In the genomic region with DNA sequence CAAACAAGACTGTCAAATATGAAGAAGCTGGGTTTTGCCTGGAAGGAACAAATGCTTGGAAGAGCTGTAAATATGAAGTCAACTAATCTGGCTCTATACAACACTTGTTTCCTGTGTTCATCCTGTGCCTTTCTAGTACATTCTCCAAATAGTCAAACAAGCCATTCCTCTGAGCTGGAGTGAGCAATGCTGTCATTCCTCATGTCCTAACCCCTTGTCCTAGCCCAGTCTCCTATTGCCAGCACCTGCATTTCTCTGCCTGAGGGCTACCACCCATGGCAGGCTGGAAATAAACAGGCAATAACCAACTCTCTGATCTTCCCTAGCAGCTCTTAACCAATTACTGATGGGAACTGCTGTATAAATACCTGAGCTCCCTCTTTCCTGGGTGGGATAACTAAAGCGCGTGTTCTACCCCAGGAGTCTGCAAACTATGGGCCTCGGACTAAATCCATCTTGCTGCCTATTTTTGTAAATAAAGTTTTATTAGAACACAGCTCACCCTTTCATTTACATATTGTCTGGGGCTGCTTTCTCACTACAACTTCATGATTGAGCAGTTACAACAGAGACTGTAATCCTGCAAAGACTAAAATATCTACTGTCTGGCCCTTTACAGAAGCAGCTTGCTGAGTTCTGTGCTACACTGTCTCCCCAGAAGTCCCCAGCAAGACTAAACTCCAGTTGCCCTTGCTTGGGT, we compare ENCODE assay signal across 2 cellular contexts.
TF ChIP-seq lines count a peak whose summit lies in the region.

No MANE protein-coding gene starts in this region.

TF ChIP-seq in GM23338, 12 proteins besides CTCF, POLR2A, EP300 and RAD21 (continues in another document):
- TF ChIP-seq JUNB (IDR thresholded peaks at IDR 0.05; ENCODE audit: unreplicated experiment) = no peak
- no peak for TF ChIP-seq EZH2 (IDR thresholded peaks at IDR 0.05; ENCODE audit: low read depth, unreplicated experiment)
- no peak for TF ChIP-seq STAT1 (IDR thresholded peaks at IDR 0.05; ENCODE audit: unreplicated experiment)
- no peak for TF ChIP-seq CREB1 (CRISPR knock-in tag; IDR thresholded peaks at IDR 0.05; ENCODE audit: low read depth)
- TF ChIP-seq, protein P1, sequence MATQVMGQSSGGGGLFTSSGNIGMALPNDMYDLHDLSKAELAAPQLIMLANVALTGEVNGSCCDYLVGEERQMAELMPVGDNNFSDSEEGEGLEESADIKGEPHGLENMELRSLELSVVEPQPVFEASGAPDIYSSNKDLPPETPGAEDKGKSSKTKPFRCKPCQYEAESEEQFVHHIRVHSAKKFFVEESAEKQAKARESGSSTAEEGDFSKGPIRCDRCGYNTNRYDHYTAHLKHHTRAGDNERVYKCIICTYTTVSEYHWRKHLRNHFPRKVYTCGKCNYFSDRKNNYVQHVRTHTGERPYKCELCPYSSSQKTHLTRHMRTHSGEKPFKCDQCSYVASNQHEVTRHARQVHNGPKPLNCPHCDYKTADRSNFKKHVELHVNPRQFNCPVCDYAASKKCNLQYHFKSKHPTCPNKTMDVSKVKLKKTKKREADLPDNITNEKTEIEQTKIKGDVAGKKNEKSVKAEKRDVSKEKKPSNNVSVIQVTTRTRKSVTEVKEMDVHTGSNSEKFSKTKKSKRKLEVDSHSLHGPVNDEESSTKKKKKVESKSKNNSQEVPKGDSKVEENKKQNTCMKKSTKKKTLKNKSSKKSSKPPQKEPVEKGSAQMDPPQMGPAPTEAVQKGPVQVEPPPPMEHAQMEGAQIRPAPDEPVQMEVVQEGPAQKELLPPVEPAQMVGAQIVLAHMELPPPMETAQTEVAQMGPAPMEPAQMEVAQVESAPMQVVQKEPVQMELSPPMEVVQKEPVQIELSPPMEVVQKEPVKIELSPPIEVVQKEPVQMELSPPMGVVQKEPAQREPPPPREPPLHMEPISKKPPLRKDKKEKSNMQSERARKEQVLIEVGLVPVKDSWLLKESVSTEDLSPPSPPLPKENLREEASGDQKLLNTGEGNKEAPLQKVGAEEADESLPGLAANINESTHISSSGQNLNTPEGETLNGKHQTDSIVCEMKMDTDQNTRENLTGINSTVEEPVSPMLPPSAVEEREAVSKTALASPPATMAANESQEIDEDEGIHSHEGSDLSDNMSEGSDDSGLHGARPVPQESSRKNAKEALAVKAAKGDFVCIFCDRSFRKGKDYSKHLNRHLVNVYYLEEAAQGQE (IDR thresholded peaks at IDR 0.05; ENCODE audit: unreplicated experiment) = no peak
- TF ChIP-seq, protein P2, sequence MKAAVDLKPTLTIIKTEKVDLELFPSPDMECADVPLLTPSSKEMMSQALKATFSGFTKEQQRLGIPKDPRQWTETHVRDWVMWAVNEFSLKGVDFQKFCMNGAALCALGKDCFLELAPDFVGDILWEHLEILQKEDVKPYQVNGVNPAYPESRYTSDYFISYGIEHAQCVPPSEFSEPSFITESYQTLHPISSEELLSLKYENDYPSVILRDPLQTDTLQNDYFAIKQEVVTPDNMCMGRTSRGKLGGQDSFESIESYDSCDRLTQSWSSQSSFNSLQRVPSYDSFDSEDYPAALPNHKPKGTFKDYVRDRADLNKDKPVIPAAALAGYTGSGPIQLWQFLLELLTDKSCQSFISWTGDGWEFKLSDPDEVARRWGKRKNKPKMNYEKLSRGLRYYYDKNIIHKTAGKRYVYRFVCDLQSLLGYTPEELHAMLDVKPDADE (IDR thresholded peaks at IDR 0.05) = no peak
- no peak for TF ChIP-seq ZNF114 (CRISPR knock-in tag; IDR thresholded peaks at IDR 0.05)
- TF ChIP-seq POLR2AphosphoS5 (IDR thresholded peaks at IDR 0.05; ENCODE audit: low read depth) = no peak

TF ChIP-seq in K562, 482 proteins besides CTCF, POLR2A, EP300 and RAD21:
- TF ChIP-seq, protein P3, sequence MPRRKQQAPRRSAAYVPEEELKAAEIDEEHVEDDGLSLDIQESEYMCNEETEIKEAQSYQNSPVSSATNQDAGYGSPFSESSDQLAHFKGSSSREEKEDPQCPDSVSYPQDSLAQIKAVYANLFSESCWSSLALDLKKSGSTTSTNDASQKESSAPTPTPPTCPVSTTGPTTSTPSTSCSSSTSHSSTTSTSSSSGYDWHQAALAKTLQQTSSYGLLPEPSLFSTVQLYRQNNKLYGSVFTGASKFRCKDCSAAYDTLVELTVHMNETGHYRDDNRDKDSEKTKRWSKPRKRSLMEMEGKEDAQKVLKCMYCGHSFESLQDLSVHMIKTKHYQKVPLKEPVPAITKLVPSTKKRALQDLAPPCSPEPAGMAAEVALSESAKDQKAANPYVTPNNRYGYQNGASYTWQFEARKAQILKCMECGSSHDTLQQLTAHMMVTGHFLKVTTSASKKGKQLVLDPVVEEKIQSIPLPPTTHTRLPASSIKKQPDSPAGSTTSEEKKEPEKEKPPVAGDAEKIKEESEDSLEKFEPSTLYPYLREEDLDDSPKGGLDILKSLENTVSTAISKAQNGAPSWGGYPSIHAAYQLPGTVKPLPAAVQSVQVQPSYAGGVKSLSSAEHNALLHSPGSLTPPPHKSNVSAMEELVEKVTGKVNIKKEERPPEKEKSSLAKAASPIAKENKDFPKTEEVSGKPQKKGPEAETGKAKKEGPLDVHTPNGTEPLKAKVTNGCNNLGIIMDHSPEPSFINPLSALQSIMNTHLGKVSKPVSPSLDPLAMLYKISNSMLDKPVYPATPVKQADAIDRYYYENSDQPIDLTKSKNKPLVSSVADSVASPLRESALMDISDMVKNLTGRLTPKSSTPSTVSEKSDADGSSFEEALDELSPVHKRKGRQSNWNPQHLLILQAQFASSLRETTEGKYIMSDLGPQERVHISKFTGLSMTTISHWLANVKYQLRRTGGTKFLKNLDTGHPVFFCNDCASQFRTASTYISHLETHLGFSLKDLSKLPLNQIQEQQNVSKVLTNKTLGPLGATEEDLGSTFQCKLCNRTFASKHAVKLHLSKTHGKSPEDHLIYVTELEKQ (CRISPR knock-in tag; IDR thresholded peaks at IDR 0.05) = no peak
- TF ChIP-seq SIX5 (IDR thresholded peaks at IDR 0.05; ENCODE audit: borderline replicate concordance in 1 of 2, insufficient read depth in 1 of 2, low read depth in 1 of 2, low read length in 2 of 2) (no peak), MCM3 (IDR thresholded peaks at IDR 0.05) (no peak), KAT8 (IDR thresholded peaks at IDR 0.05; ENCODE audit: low read depth) (no peak)
- TF ChIP-seq, protein P4, sequence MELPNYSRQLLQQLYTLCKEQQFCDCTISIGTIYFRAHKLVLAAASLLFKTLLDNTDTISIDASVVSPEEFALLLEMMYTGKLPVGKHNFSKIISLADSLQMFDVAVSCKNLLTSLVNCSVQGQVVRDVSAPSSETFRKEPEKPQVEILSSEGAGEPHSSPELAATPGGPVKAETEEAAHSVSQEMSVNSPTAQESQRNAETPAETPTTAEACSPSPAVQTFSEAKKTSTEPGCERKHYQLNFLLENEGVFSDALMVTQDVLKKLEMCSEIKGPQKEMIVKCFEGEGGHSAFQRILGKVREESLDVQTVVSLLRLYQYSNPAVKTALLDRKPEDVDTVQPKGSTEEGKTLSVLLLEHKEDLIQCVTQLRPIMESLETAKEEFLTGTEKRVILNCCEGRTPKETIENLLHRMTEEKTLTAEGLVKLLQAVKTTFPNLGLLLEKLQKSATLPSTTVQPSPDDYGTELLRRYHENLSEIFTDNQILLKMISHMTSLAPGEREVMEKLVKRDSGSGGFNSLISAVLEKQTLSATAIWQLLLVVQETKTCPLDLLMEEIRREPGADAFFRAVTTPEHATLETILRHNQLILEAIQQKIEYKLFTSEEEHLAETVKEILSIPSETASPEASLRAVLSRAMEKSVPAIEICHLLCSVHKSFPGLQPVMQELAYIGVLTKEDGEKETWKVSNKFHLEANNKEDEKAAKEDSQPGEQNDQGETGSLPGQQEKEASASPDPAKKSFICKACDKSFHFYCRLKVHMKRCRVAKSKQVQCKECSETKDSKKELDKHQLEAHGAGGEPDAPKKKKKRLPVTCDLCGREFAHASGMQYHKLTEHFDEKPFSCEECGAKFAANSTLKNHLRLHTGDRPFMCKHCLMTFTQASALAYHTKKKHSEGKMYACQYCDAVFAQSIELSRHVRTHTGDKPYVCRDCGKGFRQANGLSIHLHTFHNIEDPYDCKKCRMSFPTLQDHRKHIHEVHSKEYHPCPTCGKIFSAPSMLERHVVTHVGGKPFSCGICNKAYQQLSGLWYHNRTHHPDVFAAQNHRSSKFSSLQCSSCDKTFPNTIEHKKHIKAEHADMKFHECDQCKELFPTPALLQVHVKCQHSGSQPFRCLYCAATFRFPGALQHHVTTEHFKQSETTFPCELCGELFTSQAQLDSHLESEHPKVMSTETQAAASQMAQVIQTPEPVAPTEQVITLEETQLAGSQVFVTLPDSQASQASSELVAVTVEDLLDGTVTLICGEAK (IDR thresholded peaks at IDR 0.05) = peak; percentile 88
- TF ChIP-seq, protein P4 (CRISPR knock-in tag; IDR thresholded peaks at IDR 0.05) = peak; percentile 57; the same call in 1 of the 2 replicates
